10 cellular contexts compared by ENCODE assay signal in the genomic region with DNA sequence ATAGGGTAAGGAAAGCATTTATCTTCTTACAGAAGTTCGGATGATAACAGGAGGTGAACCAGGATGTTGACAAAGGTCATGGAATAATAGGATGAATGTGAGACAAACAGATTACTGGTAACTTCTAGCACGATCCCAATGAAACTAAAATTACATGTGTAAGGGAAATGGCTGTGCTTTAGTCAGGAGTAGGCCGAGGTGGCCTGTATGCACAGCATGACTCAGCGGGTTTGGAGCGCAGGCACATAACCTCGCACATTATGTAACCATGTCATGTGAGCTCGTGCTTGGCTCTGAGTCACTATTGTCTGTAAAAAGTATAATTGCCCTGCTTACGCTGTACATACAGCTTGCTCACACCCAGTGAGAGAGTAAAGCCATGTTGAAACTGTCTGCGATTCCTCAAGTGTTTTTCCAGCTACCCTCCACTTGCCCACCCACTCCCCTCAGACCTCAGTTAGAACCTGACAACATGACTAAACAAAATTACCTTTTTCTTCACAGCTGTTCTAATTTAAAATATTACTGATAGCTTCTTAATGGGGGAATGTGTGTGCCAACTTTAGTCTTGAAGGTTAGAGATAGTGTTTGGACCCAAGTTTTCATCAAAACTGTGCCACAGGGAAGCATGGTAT. TPM values are rescaled to one million over a fixed set of nuclear protein-coding genes. Genes with fewer than 3 reads are reported as not detected.
DNase-seq lines count a peak whose midpoint lies in the region; ATAC-seq, FAIRE-seq and TF ChIP-seq lines count a peak whose summit lies in the region.
"Had no signal": no experiment of that assay in that cellular context is flagged by ENCODE, and none has a peak within 500 bp of the region (broad histone marks: within the 10 kb centered on the region; RNA-seq: fewer than 3 reads in every experiment).

No MANE protein-coding gene starts in this region.

- TF ChIP-seq EP300 in upper lobe of left lung (IDR thresholded peaks at IDR 0.05), result no peak

- peaks cover 7% of the 10 kb centered on the region for H3K36me3 Mint-ChIP-seq in T-helper 17 cell (ENCODE audit: low read depth)

- H3K27ac ChIP-seq in right atrium auricular region (no peak overlapping the region), upper lobe of left lung (peak overlapping the region; percentile 3 to 35 (median 8))
- H3K27ac ChIP-seq: tibial nerve had no signal

- H3K4me1 ChIP-seq in right atrium auricular region (no peaks in the 10 kb centered on the region), upper lobe of left lung (peaks cover 0 to 2% (median 0%) of the 10 kb centered on the region in 4 donors)

- H3K9me3 ChIP-seq in T-helper 17 cell (ENCODE audit: control insufficient read depth, low read length, poor library complexity, severe bottlenecking) (no peaks in the 10 kb centered on the region), right atrium auricular region (no peaks in the 10 kb centered on the region), upper lobe of left lung (no peaks in the 10 kb centered on the region)
- H3K9me3 ChIP-seq: tibial nerve had no signal

- WGBS in upper lobe of left lung, 2 donors, result 84 to 86% methylated on average over 9 of the region's 9 CpGs

- TF ChIP-seq POLR2A in upper lobe of left lung (IDR thresholded peaks at IDR 0.05) (no peak), GM12892 (IDR thresholded peaks at IDR 0.05; ENCODE audit: low read depth, low read length) (no peak), GM12891 (IDR thresholded peaks at IDR 0.05; ENCODE audit: low read depth, low read length) (no peak)

- H3K27ac Mint-ChIP-seq in T-helper 17 cell, result no peak overlapping the region

- no peak for TF ChIP-seq CTCF in right atrium auricular region (IDR thresholded peaks at IDR 0.05)
- no peak for TF ChIP-seq CTCF in upper lobe of left lung (IDR thresholded peaks at IDR 0.05)

- DNase-seq in stimulated activated CD4-positive, alpha-beta T cell treated with anti-CD3 and anti-CD28 coated beads, Interleukin-15, amount 100 ng/mL, for 24 hours, result peak; percentile 17
- DNase-seq in stimulated activated CD4-positive, alpha-beta T cell treated with anti-CD3 and anti-CD28 coated beads, Interleukin-4, amount 100 ng/mL, for 4 hours, result no peak
- no peak for DNase-seq in T-helper 17 cell
- DNase-seq in right atrium auricular region (ENCODE audit: low spot score), result peak; percentile 64
- peak in 1 of 2 donors; percentile 83 for DNase-seq in upper lobe of left lung
- no peak for DNase-seq in GM12892 (ENCODE audit: insufficient read length)
- no peak for DNase-seq in GM12891 (ENCODE audit: insufficient read length, low spot score)
- no peak for DNase-seq in DMS153 treated with DMSO at 0.1 percent for 48 hours (lab: John Stamatoyannopoulos, UW; ENCODE audit: unreplicated experiment)

- FAIRE-seq in GM12892 (lab: Jason Lieb, UNC) (no peak), GM12891 (lab: Jason Lieb, UNC) (no peak)
- FAIRE-seq: TTC549 had no signal

- no peaks in the 10 kb centered on the region for H3K27me3 ChIP-seq in right atrium auricular region
- no peaks in the 10 kb centered on the region for H3K27me3 ChIP-seq in upper lobe of left lung
- H3K27me3 ChIP-seq: tibial nerve had no signal

- no peak overlapping the region for H3K4me3 Mint-ChIP-seq in T-helper 17 cell

- ATAC-seq in T-helper 17 cell (peak; percentile 16), upper lobe of left lung (ENCODE audit: low FRiP score in 2 of 2) (peak; percentile 75 to 93)

- no peak overlapping the region for H3K4me3 ChIP-seq in right atrium auricular region
- H3K4me3 ChIP-seq in upper lobe of left lung, result no peak overlapping the region
- H3K4me3 ChIP-seq: tibial nerve had no signal

- no peaks in the 10 kb centered on the region for H3K27me3 Mint-ChIP-seq in T-helper 17 cell

- H3K36me3 ChIP-seq in right atrium auricular region (no peaks in the 10 kb centered on the region), upper lobe of left lung (peaks cover 0 to 28% (median 3%) of the 10 kb centered on the region in 4 donors)

- H3K4me1 Mint-ChIP-seq in T-helper 17 cell, result peaks cover 3% of the 10 kb centered on the region

TF ChIP-seq in GM12891, 5 proteins besides CTCF, POLR2A, EP300 and RAD21:
- no peak; the same call in 1 of the 2 replicates for TF ChIP-seq POU2F2 (IDR thresholded peaks at IDR 0.05; ENCODE audit: low read depth, low read length)
- TF ChIP-seq PAX5 (IDR thresholded peaks at IDR 0.05; ENCODE audit: insufficient read depth, low read length, severe bottlenecking), result no peak
- no peak for TF ChIP-seq SPI1 (IDR thresholded peaks at IDR 0.05; ENCODE audit: low read depth, low read length)
- TF ChIP-seq TAF1 (IDR thresholded peaks at IDR 0.05; ENCODE audit: low read depth, low read length), result no peak
- no peak for TF ChIP-seq POLR2AphosphoS5 (IDR thresholded peaks at IDR 0.05; ENCODE audit: low read depth, low read length)
TF ChIP-seq in GM12891: peak in this region for 0.

RNA-seq across cellular contexts. Expression of gene CYB5R4, which starts 8.2 kb away (rescaled TPM):
- total RNA-seq in T-helper 17 cell (10 to 100 TPM; 21.8 to 27.0 TPM), right atrium auricular region (1 to 10 TPM; 3.3 to 3.9 TPM), upper lobe of left lung (10 to 100 TPM in 4 of 6 donors, 1 to 10 TPM in 2; 5.2 to 25.8 (median 13.1) TPM)
- polyA plus RNA-seq in GM12892 (2012; ENCODE audit: missing spikeins), result 17.7 TPM
- 17.1 TPM for polyA plus RNA-seq in GM12891 (2012; ENCODE audit: low read depth, missing spikeins)

RNA-seq across cellular contexts. Expression of gene RIPPLY2, which starts 14.5 kb away (rescaled TPM):
- total RNA-seq in T-helper 17 cell (not detected), right atrium auricular region (not detected), upper lobe of left lung (not detected)
- not detected for polyA plus RNA-seq in GM12892 (2012; ENCODE audit: missing spikeins)
- not detected for polyA plus RNA-seq in GM12891 (2012; ENCODE audit: low read depth, missing spikeins)

Comparison
In these comparisons a context has a peak if more than half of its experiments do, and no peak if none do; other contexts are left out.
1. DNase-seq: peak in stimulated activated CD4-positive, alpha-beta T cell treated with anti-CD3 and anti-CD28 coated beads, Interleukin-15, amount 100 ng/mL, for 24 hours (single experiment) and right atrium auricular region (single experiment); none in stimulated activated CD4-positive, alpha-beta T cell treated with anti-CD3 and anti-CD28 coated beads, Interleukin-4, amount 100 ng/mL, for 4 hours (0 of 2), T-helper 17 cell (0 of 3), GM12892 (single experiment), GM12891 (single experiment) and DMS153 treated with DMSO at 0.1 percent for 48 hours (single experiment).
2. H3K27ac ChIP-seq: peak in upper lobe of left lung (4 of 4); none in right atrium auricular region (0 of 2).